8 cellular contexts compared by ENCODE assay signal in genomic region chr12:66861157-66861750, GRCh38.
DNase-seq lines count a peak whose midpoint lies in the region; ATAC-seq and TF ChIP-seq lines count a peak whose summit lies in the region.

No MANE protein-coding gene starts in this region.

- H3K79me2 ChIP-seq in trophoblast cell (ENCODE audit: control insufficient read depth, insufficient read depth, low read length, poor library complexity), result no peaks in the 10 kb centered on the region

- DNase-seq in AG10803 (ENCODE audit: low read depth) (peak; percentile 52), HUDEP-2 (lab: John Stamatoyannopoulos, UW; ENCODE audit: unreplicated experiment in 76 of 76) (peak in 40 of 76 experiments; percentile 1 to 55 (median 14)), Peyer's patch (peak; percentile 45 to 86 (median 59)), germinal center (ENCODE audit: low spot score) (peak; percentile 27), trophoblast cell (peak; percentile 42 to 86), ureter (ENCODE audit: low spot score) (peak; percentile 70)
- peak; percentile 84 for DNase-seq in activated effector memory CD4-positive, alpha-beta T cell treated with anti-CD3 and anti-CD28 coated beads, Interleukin-2, amount 50 U/mL, for 16 hours

- H2BK5ac ChIP-seq in trophoblast cell (ENCODE audit: low read depth, low read length, poor library complexity), result no peak overlapping the region

- no CpG with 5 or more reads among the region's 3 CpGs for WGBS in trophoblast cell (ENCODE audit: extremely low coverage, insufficient coverage, insufficient read length)

- H3K36me3 ChIP-seq in Peyer's patch (no peaks in the 10 kb centered on the region), trophoblast cell (ENCODE audit: control insufficient read depth in 1 of 2, insufficient read depth in 2 of 2, low read length in 2 of 2) (no peaks in the 10 kb centered on the region)

- H4K91ac ChIP-seq in trophoblast cell (ENCODE audit: low read depth, low read length), result no peak overlapping the region

- H3K23ac ChIP-seq in trophoblast cell (ENCODE audit: low read length), result no peak overlapping the region

- H3K4me1 ChIP-seq in Peyer's patch, result no peaks in the 10 kb centered on the region
- H3K4me1 ChIP-seq in trophoblast cell (ENCODE audit: control insufficient read depth in 1 of 2, insufficient read depth in 2 of 2, low read length in 2 of 2), result peaks cover 0 to 3% of the 10 kb centered on the region in 2 experiments

- H4K8ac ChIP-seq in trophoblast cell (ENCODE audit: low read depth, low read length), result no peak overlapping the region

- H3K4me3 ChIP-seq in AG10803 (ENCODE audit: low read length), result no peak overlapping the region
- no peak overlapping the region for H3K4me3 ChIP-seq in Peyer's patch
- no peak overlapping the region for H3K4me3 ChIP-seq in trophoblast cell (ENCODE audit: low read depth, low read length)

- no peak overlapping the region for H3K27ac ChIP-seq in Peyer's patch
- no peak overlapping the region for H3K27ac ChIP-seq in trophoblast cell (ENCODE audit: low read depth, low read length)

- no peak overlapping the region for H2AK5ac ChIP-seq in trophoblast cell (ENCODE audit: low read length)

- no peak overlapping the region for H2BK12ac ChIP-seq in trophoblast cell (ENCODE audit: low read length)

- no peak overlapping the region for H3K4ac ChIP-seq in trophoblast cell (ENCODE audit: low read depth, low read length)

- H2AFZ ChIP-seq in trophoblast cell (ENCODE audit: insufficient read depth, low read length, poor library complexity), result no peak overlapping the region

- no peak overlapping the region for H3K9ac ChIP-seq in trophoblast cell (ENCODE audit: low read length)

- no peaks in the 10 kb centered on the region for H3K27me3 ChIP-seq in Peyer's patch
- H3K27me3 ChIP-seq in trophoblast cell (ENCODE audit: insufficient read depth, low read length), result no peaks in the 10 kb centered on the region

- ATAC-seq in GM18868 (IDR thresholded peaks at IDR 0.05; ENCODE audit: unreplicated experiment), result peak; percentile 70

- TF ChIP-seq CTCF in AG10803 (conservative IDR thresholded peaks at IDR 0.05; ENCODE audit: low read length), result peak; percentile 95
- peak; percentile 60 to 87 (median 78) for TF ChIP-seq CTCF in Peyer's patch (IDR thresholded peaks at IDR 0.05)

- H3K14ac ChIP-seq in trophoblast cell (ENCODE audit: low read length), result no peak overlapping the region

- H4K12ac ChIP-seq in trophoblast cell (ENCODE audit: low read depth, low read length), result no peak overlapping the region

- no peak overlapping the region for H3K18ac ChIP-seq in trophoblast cell (ENCODE audit: low read length)

- H2BK120ac ChIP-seq in trophoblast cell (ENCODE audit: insufficient read depth, low read length, poor library complexity), result no peak overlapping the region

- no peak overlapping the region for H3K4me2 ChIP-seq in trophoblast cell (ENCODE audit: low read length)

- H3K79me1 ChIP-seq in trophoblast cell (ENCODE audit: low read length), result no peaks in the 10 kb centered on the region

- H3K9me3 ChIP-seq in Peyer's patch, result no peaks in the 10 kb centered on the region
- no peaks in the 10 kb centered on the region for H3K9me3 ChIP-seq in trophoblast cell (ENCODE audit: insufficient read depth, low read depth, low read length)

- no peak for TF ChIP-seq POLR2A in Peyer's patch (IDR thresholded peaks at IDR 0.05)

Comparison
In these comparisons a context has a peak if more than half of its experiments do, and no peak if none do; other contexts are left out.
1. DNase-seq: peak in every context shown above with its lines; median percentile 84 in activated effector memory CD4-positive, alpha-beta T cell treated with anti-CD3 and anti-CD28 coated beads, Interleukin-2, amount 50 U/mL, for 16 hours; 70 in ureter; 64 in trophoblast cell; 59 in Peyer's patch; 52 in AG10803; 27 in germinal center; 14 in HUDEP-2.